Comparison of ENCODE assay signal across 17 cellular contexts in genomic region chr4:181966084-181966483, GRCh38.
DNase-seq lines count a peak whose midpoint lies in the region; ATAC-seq and TF ChIP-seq lines count a peak whose summit lies in the region.
"Had no signal": no experiment of that assay in that cellular context is flagged by ENCODE, and none has a peak within 500 bp of the region (broad histone marks: within the 10 kb centered on the region; RNA-seq: fewer than 3 reads in every experiment).

No MANE protein-coding gene starts in this region.

- H3K36me3 ChIP-seq in SJCRH30, result no peaks in the 10 kb centered on the region
- H3K36me3 ChIP-seq: uterus had no signal

- ATAC-seq in GM18867 (IDR thresholded peaks at IDR 0.05; ENCODE audit: unreplicated experiment), result peak; percentile 72
- no peak for ATAC-seq in HG02938 (IDR thresholded peaks at IDR 0.05; ENCODE audit: unreplicated experiment)
- ATAC-seq in HG02840 (IDR thresholded peaks at IDR 0.05; ENCODE audit: low FRiP score, unreplicated experiment), result no peak
- ATAC-seq: A549 had no signal

- H3K4me1 ChIP-seq in SJCRH30, result no peaks in the 10 kb centered on the region
- H3K4me1 ChIP-seq: A549, Caco-2, uterus had no signal

- H3K9me3 ChIP-seq in SJCRH30 (replicated peaks), result no peaks in the 10 kb centered on the region
- H3K9me3 ChIP-seq: A549, Caco-2, uterus had no signal

- no peaks in the 10 kb centered on the region for H3K27me3 ChIP-seq in SJCRH30
- H3K27me3 ChIP-seq: uterus had no signal

- DNase-seq in A172 (ENCODE audit: low spot score) (peak; percentile 76), SJCRH30 (peak; percentile 8 to 37), epithelial cell of esophagus (ENCODE audit: low read depth) (peak; percentile 17), superior temporal gyrus (ENCODE audit: extremely low spot score) (no peak), iPS-NIHi11 (ENCODE audit: low spot score) (no peak)
- DNase-seq: Caco-2; effector CD4-positive, alpha-beta T cell; islet precursor cell; midbrain; NCI-H1092 treated with DMSO at 0.1 percent for 48 hours; NCI-H446; uterus had no signal

- H3K4me3 ChIP-seq in SJCRH30 (no peak overlapping the region), epithelial cell of esophagus (ENCODE audit: low read length) (no peak overlapping the region)
- H3K4me3 ChIP-seq: A549, uterus had no signal

- no peak for TF ChIP-seq CTCF in epithelial cell of esophagus (IDR thresholded peaks at IDR 0.05; ENCODE audit: insufficient read depth, low read depth, low read length, missing control alignments)

- no peak overlapping the region for H3K27ac ChIP-seq in SJCRH30
- H3K27ac ChIP-seq: A549, uterus, VCaP had no signal

Comparison
In these comparisons a context has a peak if more than half of its experiments do, and no peak if none do; other contexts are left out.
1. DNase-seq: peak in A172 (single experiment), SJCRH30 (2 of 2) and epithelial cell of esophagus (single experiment); none in superior temporal gyrus (single experiment) and iPS-NIHi11 (single experiment).